1 cellular context compared by ENCODE assay signal in genomic region chr6:3053231-3053508, GRCh38.
TF ChIP-seq lines count a peak whose summit lies in the region.

No MANE protein-coding gene starts in this region.

TF ChIP-seq in HCT116, 20 proteins besides CTCF, POLR2A, EP300 and RAD21 (continued from another document):
- TF ChIP-seq ZBTB33 (IDR thresholded peaks at IDR 0.05; ENCODE audit: extremely low read depth, insufficient replicate concordance, low read length) (no peak), EGR1 (IDR thresholded peaks at IDR 0.05; ENCODE audit: low read depth) (no peak), CEBPB (IDR thresholded peaks at IDR 0.05; ENCODE audit: low read depth) (no peak), ELF1 (IDR thresholded peaks at IDR 0.05; ENCODE audit: borderline replicate concordance, low read depth) (no peak), EZH2 (IDR thresholded peaks at IDR 0.05) (no peak), EZH2phosphoT487 (IDR thresholded peaks at IDR 0.05; ENCODE audit: borderline replicate concordance) (no peak), TCF7L2 (IDR thresholded peaks at IDR 0.05; ENCODE audit: borderline replicate concordance, extremely low read depth, insufficient read depth, insufficient read length) (no peak), JUND (IDR thresholded peaks at IDR 0.05) (no peak), ZFX (IDR thresholded peaks at IDR 0.05) (no peak)
